In genomic region chr12:123250471-123251383, GRCh38 we compare ENCODE assay signal across 1 cellular context.
TF ChIP-seq lines count a peak whose summit lies in the region.

No MANE protein-coding gene starts in this region.

TF ChIP-seq in K562, 482 proteins besides CTCF, POLR2A, EP300 and RAD21 (continued from another document and continues in another):
- TF ChIP-seq, protein P1, sequence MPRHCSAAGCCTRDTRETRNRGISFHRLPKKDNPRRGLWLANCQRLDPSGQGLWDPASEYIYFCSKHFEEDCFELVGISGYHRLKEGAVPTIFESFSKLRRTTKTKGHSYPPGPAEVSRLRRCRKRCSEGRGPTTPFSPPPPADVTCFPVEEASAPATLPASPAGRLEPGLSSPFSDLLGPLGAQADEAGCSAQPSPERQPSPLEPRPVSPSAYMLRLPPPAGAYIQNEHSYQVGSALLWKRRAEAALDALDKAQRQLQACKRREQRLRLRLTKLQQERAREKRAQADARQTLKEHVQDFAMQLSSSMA (CRISPR knock-in tag; IDR thresholded peaks at IDR 0.05): no peak
- no peak for TF ChIP-seq KDM1A (IDR thresholded peaks at IDR 0.05)
- peak in 1 of 2 experiments; percentile 14; a peak in 1 of 4 replicates for TF ChIP-seq RCOR1 (IDR thresholded peaks at IDR 0.05; ENCODE audit: borderline replicate concordance in 1 of 2, low read depth in 2 of 2, low read length in 2 of 2)
- TF ChIP-seq NRF1 (conservative IDR thresholded peaks at IDR 0.05 in 1 of 2, IDR thresholded peaks at IDR 0.05 in 1 of 2): 0 out of 4 replicates have a peak, but pooled peaks of 1 of the 2 experiments have one; percentile 34
- TF ChIP-seq WHSC1 (IDR thresholded peaks at IDR 0.05; ENCODE audit: low read length): no peak
- no peak for TF ChIP-seq HMG20A (CRISPR knock-in tag; conservative IDR thresholded peaks at IDR 0.05)
- TF ChIP-seq ZNF507 (tag; conservative IDR thresholded peaks at IDR 0.05): no peak
- TF ChIP-seq NFE2L1 (tag; IDR thresholded peaks at IDR 0.05; ENCODE audit: borderline replicate concordance, low read depth): peak; percentile 34; the same call in 1 of the 2 replicates
- TF ChIP-seq CC2D1A (IDR thresholded peaks at IDR 0.05): no peak
- TF ChIP-seq MAFG (tag; conservative IDR thresholded peaks at IDR 0.05): peak; percentile 79
- no peak for TF ChIP-seq L3MBTL2 (IDR thresholded peaks at IDR 0.05)
- no peak for TF ChIP-seq THRB (CRISPR knock-in tag; conservative IDR thresholded peaks at IDR 0.05)
- TF ChIP-seq TFE3 (CRISPR knock-in tag; IDR thresholded peaks at IDR 0.05): no peak
- TF ChIP-seq JUND (IDR thresholded peaks at IDR 0.05; ENCODE audit: borderline replicate concordance, low read depth, low read length): no peak
- peak; percentile 36; the same call in 1 of the 3 replicates for TF ChIP-seq JUND (tag; IDR thresholded peaks at IDR 0.05; ENCODE audit: borderline replicate concordance, low read depth, low read length)
- TF ChIP-seq ZNF140 (CRISPR knock-in tag; IDR thresholded peaks at IDR 0.05): no peak
- TF ChIP-seq FOXM1 (IDR thresholded peaks at IDR 0.05; ENCODE audit: low read depth): no peak
- TF ChIP-seq FOXM1 (CRISPR knock-in tag; IDR thresholded peaks at IDR 0.05; ENCODE audit: low read depth): no peak
- no peak for TF ChIP-seq TCF7L2 (IDR thresholded peaks at IDR 0.05; ENCODE audit: low read depth, low read length)
- TF ChIP-seq ZKSCAN3 (CRISPR knock-in tag; IDR thresholded peaks at IDR 0.05): no peak
- no peak for TF ChIP-seq MECOM (CRISPR knock-in tag; IDR thresholded peaks at IDR 0.05)
- TF ChIP-seq STAG1 (CRISPR knock-in tag; IDR thresholded peaks at IDR 0.05; ENCODE audit: borderline replicate concordance): no peak
- TF ChIP-seq RBM14 (IDR thresholded peaks at IDR 0.05; ENCODE audit: borderline replicate concordance, insufficient read depth, low read depth, low read length): no peak
- no peak for TF ChIP-seq KLF10 (CRISPR knock-in tag; IDR thresholded peaks at IDR 0.05)
- TF ChIP-seq KLF6 (CRISPR knock-in tag; IDR thresholded peaks at IDR 0.05; ENCODE audit: borderline replicate concordance): no peak
- TF ChIP-seq STAT6 (CRISPR knock-in tag; IDR thresholded peaks at IDR 0.05): no peak
- TF ChIP-seq GATAD2B (IDR thresholded peaks at IDR 0.05; ENCODE audit: borderline replicate concordance): no peak
- no peak for TF ChIP-seq ZFP30 (CRISPR knock-in tag; IDR thresholded peaks at IDR 0.05; ENCODE audit: borderline replicate concordance)
- TF ChIP-seq, protein P2, sequence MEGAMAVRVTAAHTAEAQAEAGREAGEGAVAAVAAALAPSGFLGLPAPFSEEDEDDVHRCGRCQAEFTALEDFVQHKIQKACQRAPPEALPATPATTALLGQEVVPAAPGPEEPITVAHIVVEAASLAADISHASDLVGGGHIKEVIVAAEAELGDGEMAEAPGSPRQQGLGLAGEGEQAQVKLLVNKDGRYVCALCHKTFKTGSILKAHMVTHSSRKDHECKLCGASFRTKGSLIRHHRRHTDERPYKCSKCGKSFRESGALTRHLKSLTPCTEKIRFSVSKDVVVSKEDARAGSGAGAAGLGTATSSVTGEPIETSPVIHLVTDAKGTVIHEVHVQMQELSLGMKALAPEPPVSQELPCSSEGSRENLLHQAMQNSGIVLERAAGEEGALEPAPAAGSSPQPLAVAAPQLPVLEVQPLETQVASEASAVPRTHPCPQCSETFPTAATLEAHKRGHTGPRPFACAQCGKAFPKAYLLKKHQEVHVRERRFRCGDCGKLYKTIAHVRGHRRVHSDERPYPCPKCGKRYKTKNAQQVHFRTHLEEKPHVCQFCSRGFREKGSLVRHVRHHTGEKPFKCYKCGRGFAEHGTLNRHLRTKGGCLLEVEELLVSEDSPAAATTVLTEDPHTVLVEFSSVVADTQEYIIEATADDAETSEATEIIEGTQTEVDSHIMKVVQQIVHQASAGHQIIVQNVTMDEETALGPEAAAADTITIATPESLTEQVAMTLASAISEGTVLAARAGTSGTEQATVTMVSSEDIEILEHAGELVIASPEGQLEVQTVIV (CRISPR knock-in tag; IDR thresholded peaks at IDR 0.05; ENCODE audit: borderline replicate concordance): no peak
- TF ChIP-seq MAZ (CRISPR knock-in tag; conservative IDR thresholded peaks at IDR 0.05 in 1 of 2, IDR thresholded peaks at IDR 0.05 in 1 of 2): no peak
- TF ChIP-seq SOX6 (IDR thresholded peaks at IDR 0.05): 0 out of 2 replicates have a peak, but pooled peaks have one; percentile 7
- TF ChIP-seq ZNF644 (tag; IDR thresholded peaks at IDR 0.05; ENCODE audit: low read depth): no peak
- no peak for TF ChIP-seq NR1H2 (CRISPR knock-in tag; IDR thresholded peaks at IDR 0.05)
- TF ChIP-seq KLF13 (tag; IDR thresholded peaks at IDR 0.05; ENCODE audit: borderline replicate concordance, low read depth): no peak
- TF ChIP-seq, protein P3, sequence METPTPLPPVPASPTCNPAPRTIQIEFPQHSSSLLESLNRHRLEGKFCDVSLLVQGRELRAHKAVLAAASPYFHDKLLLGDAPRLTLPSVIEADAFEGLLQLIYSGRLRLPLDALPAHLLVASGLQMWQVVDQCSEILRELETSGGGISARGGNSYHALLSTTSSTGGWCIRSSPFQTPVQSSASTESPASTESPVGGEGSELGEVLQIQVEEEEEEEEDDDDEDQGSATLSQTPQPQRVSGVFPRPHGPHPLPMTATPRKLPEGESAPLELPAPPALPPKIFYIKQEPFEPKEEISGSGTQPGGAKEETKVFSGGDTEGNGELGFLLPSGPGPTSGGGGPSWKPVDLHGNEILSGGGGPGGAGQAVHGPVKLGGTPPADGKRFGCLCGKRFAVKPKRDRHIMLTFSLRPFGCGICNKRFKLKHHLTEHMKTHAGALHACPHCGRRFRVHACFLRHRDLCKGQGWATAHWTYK (CRISPR knock-in tag; IDR thresholded peaks at IDR 0.05): no peak
- no peak for TF ChIP-seq BMI1 (IDR thresholded peaks at IDR 0.05; ENCODE audit: low read length)
- TF ChIP-seq BACH1 (tag; IDR thresholded peaks at IDR 0.05): no peak
- TF ChIP-seq CXXC5 (CRISPR knock-in tag; IDR thresholded peaks at IDR 0.05): peak; percentile 28; the same call in 1 of the 2 replicates
- no peak for TF ChIP-seq CREBBP (IDR thresholded peaks at IDR 0.05; ENCODE audit: low read depth, low read length)
- TF ChIP-seq PTTG1 (tag; IDR thresholded peaks at IDR 0.05; ENCODE audit: low read depth): no peak
- TF ChIP-seq TCF15 (CRISPR knock-in tag; IDR thresholded peaks at IDR 0.05): no peak
- TF ChIP-seq TRIM24 (IDR thresholded peaks at IDR 0.05): no peak
- TF ChIP-seq KHSRP (IDR thresholded peaks at IDR 0.05): no peak
- 0 out of 4 replicates have a peak, but pooled peaks of 1 of the 2 experiments have one; percentile 8 for TF ChIP-seq HDAC1 (IDR thresholded peaks at IDR 0.05)
- TF ChIP-seq, protein P4, sequence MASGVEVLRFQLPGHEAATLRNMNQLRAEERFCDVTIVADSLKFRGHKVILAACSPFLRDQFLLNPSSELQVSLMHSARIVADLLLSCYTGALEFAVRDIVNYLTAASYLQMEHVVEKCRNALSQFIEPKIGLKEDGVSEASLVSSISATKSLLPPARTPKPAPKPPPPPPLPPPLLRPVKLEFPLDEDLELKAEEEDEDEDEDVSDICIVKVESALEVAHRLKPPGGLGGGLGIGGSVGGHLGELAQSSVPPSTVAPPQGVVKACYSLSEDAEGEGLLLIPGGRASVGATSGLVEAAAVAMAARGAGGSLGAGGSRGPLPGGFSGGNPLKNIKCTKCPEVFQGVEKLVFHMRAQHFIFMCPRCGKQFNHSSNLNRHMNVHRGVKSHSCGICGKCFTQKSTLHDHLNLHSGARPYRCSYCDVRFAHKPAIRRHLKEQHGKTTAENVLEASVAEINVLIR (CRISPR knock-in tag; IDR thresholded peaks at IDR 0.05): no peak
- TF ChIP-seq ZNF592 (IDR thresholded peaks at IDR 0.05): peak; percentile 39; the same call in 1 of the 2 replicates
- peak; percentile 82 for TF ChIP-seq NFE2 (IDR thresholded peaks at IDR 0.05; ENCODE audit: low read depth)
- TF ChIP-seq ARHGAP35 (IDR thresholded peaks at IDR 0.05; ENCODE audit: partially characterized antibody): no peak
- TF ChIP-seq, protein P5, sequence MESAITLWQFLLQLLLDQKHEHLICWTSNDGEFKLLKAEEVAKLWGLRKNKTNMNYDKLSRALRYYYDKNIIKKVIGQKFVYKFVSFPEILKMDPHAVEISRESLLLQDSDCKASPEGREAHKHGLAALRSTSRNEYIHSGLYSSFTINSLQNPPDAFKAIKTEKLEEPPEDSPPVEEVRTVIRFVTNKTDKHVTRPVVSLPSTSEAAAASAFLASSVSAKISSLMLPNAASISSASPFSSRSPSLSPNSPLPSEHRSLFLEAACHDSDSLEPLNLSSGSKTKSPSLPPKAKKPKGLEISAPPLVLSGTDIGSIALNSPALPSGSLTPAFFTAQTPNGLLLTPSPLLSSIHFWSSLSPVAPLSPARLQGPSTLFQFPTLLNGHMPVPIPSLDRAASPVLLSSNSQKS (CRISPR knock-in tag; IDR thresholded peaks at IDR 0.05): no peak
- TF ChIP-seq U2AF2 (optimal IDR thresholded peaks at IDR 0.05; ENCODE audit: low read depth, low read length): no peak
- TF ChIP-seq SREBF1 (IDR thresholded peaks at IDR 0.05; ENCODE audit: borderline replicate concordance, low read depth, low read length): no peak
